Comparison of ENCODE assay signal across 1 cellular context in genomic region chr22:27475548-27475897, GRCh38.
TF ChIP-seq lines count a peak whose summit lies in the region.

No MANE protein-coding gene starts in this region.

TF ChIP-seq in IMR-90, 13 proteins besides CTCF, POLR2A, EP300 and RAD21 (continued from another document):
- no peak for TF ChIP-seq ELK1 (IDR thresholded peaks at IDR 0.05; ENCODE audit: borderline replicate concordance, low read depth, low read length)
- TF ChIP-seq MXI1 (IDR thresholded peaks at IDR 0.05; ENCODE audit: borderline replicate concordance, low read depth, low read length) = no peak
- TF ChIP-seq SMC3 (IDR thresholded peaks at IDR 0.05; ENCODE audit: low read depth, low read length) = no peak
- no peak for TF ChIP-seq RFX5 (IDR thresholded peaks at IDR 0.05; ENCODE audit: low read depth, low read length)
- TF ChIP-seq NFE2L2 (IDR thresholded peaks at IDR 0.05; ENCODE audit: low read depth, low read length) = no peak
- no peak for TF ChIP-seq BHLHE40 (IDR thresholded peaks at IDR 0.05; ENCODE audit: low read depth, low read length)
- no peak for TF ChIP-seq MAZ (IDR thresholded peaks at IDR 0.05; ENCODE audit: borderline replicate concordance, low read depth, low read length)
- TF ChIP-seq CHD1 (IDR thresholded peaks at IDR 0.05; ENCODE audit: low read depth, low read length) = no peak
